ENCODE assay signal across 1 cellular context in genomic region chr7:148700693-148701092, GRCh38.
TF ChIP-seq lines count a peak whose summit lies in the region.

No MANE protein-coding gene starts in this region.

TF ChIP-seq in K562, 482 proteins besides CTCF, POLR2A, EP300 and RAD21 (continued from another document and continues in another):
- peak in 1 of 2 experiments; percentile 64 for TF ChIP-seq E2F6 (IDR thresholded peaks at IDR 0.05; ENCODE audit: borderline replicate concordance in 1 of 2, extremely low read depth in 1 of 2, insufficient read depth in 1 of 2, insufficient read length in 1 of 2, low read depth in 1 of 2, low read length in 1 of 2, poor library complexity in 1 of 2, severe bottlenecking in 1 of 2)
- TF ChIP-seq POU5F1 (IDR thresholded peaks at IDR 0.05; ENCODE audit: borderline replicate concordance, low read depth, low read length, partially characterized antibody) = peak; percentile 28
- 0 out of 2 replicates have a peak, but pooled peaks have one; percentile 20 for TF ChIP-seq ZNF766 (CRISPR knock-in tag; conservative IDR thresholded peaks at IDR 0.05)
- TF ChIP-seq KHSRP (IDR thresholded peaks at IDR 0.05) = no peak
- TF ChIP-seq LCOR (CRISPR knock-in tag; IDR thresholded peaks at IDR 0.05) = 0 out of 2 replicates have a peak, but pooled peaks have one; percentile 26
- no peak for TF ChIP-seq ZNF431 (CRISPR knock-in tag; IDR thresholded peaks at IDR 0.05)
- TF ChIP-seq ZNF316 (IDR thresholded peaks at IDR 0.05) = no peak
- TF ChIP-seq, protein P1, sequence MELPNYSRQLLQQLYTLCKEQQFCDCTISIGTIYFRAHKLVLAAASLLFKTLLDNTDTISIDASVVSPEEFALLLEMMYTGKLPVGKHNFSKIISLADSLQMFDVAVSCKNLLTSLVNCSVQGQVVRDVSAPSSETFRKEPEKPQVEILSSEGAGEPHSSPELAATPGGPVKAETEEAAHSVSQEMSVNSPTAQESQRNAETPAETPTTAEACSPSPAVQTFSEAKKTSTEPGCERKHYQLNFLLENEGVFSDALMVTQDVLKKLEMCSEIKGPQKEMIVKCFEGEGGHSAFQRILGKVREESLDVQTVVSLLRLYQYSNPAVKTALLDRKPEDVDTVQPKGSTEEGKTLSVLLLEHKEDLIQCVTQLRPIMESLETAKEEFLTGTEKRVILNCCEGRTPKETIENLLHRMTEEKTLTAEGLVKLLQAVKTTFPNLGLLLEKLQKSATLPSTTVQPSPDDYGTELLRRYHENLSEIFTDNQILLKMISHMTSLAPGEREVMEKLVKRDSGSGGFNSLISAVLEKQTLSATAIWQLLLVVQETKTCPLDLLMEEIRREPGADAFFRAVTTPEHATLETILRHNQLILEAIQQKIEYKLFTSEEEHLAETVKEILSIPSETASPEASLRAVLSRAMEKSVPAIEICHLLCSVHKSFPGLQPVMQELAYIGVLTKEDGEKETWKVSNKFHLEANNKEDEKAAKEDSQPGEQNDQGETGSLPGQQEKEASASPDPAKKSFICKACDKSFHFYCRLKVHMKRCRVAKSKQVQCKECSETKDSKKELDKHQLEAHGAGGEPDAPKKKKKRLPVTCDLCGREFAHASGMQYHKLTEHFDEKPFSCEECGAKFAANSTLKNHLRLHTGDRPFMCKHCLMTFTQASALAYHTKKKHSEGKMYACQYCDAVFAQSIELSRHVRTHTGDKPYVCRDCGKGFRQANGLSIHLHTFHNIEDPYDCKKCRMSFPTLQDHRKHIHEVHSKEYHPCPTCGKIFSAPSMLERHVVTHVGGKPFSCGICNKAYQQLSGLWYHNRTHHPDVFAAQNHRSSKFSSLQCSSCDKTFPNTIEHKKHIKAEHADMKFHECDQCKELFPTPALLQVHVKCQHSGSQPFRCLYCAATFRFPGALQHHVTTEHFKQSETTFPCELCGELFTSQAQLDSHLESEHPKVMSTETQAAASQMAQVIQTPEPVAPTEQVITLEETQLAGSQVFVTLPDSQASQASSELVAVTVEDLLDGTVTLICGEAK (IDR thresholded peaks at IDR 0.05) = no peak
- TF ChIP-seq, protein P1 (CRISPR knock-in tag; IDR thresholded peaks at IDR 0.05) = no peak
- no peak for TF ChIP-seq NFIX (CRISPR knock-in tag; IDR thresholded peaks at IDR 0.05; ENCODE audit: low read depth)
- TF ChIP-seq TCF3 (CRISPR knock-in tag; IDR thresholded peaks at IDR 0.05) = peak; percentile 16; the same call in 1 of the 2 replicates
- no peak for TF ChIP-seq MBD1 (CRISPR knock-in tag; IDR thresholded peaks at IDR 0.05)
- no peak for TF ChIP-seq HNRNPK (IDR thresholded peaks at IDR 0.05; ENCODE audit: low read depth, low read length, poor library complexity, severe bottlenecking)
- TF ChIP-seq NRF1 (conservative IDR thresholded peaks at IDR 0.05 in 1 of 2, IDR thresholded peaks at IDR 0.05 in 1 of 2) = peak; percentile 84 to 85
- no peak for TF ChIP-seq MCM2 (IDR thresholded peaks at IDR 0.05; ENCODE audit: low read depth)
- TF ChIP-seq, protein P2, sequence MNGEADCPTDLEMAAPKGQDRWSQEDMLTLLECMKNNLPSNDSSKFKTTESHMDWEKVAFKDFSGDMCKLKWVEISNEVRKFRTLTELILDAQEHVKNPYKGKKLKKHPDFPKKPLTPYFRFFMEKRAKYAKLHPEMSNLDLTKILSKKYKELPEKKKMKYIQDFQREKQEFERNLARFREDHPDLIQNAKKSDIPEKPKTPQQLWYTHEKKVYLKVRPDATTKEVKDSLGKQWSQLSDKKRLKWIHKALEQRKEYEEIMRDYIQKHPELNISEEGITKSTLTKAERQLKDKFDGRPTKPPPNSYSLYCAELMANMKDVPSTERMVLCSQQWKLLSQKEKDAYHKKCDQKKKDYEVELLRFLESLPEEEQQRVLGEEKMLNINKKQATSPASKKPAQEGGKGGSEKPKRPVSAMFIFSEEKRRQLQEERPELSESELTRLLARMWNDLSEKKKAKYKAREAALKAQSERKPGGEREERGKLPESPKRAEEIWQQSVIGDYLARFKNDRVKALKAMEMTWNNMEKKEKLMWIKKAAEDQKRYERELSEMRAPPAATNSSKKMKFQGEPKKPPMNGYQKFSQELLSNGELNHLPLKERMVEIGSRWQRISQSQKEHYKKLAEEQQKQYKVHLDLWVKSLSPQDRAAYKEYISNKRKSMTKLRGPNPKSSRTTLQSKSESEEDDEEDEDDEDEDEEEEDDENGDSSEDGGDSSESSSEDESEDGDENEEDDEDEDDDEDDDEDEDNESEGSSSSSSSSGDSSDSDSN (IDR thresholded peaks at IDR 0.05; ENCODE audit: borderline replicate concordance in 1 of 2, low read depth in 2 of 2, low read length in 2 of 2) = no peak
- peak; percentile 58 for TF ChIP-seq NKRF (IDR thresholded peaks at IDR 0.05; ENCODE audit: borderline replicate concordance)
- TF ChIP-seq HES1 (IDR thresholded peaks at IDR 0.05; ENCODE audit: low read depth) = no peak
- TF ChIP-seq, protein P3, sequence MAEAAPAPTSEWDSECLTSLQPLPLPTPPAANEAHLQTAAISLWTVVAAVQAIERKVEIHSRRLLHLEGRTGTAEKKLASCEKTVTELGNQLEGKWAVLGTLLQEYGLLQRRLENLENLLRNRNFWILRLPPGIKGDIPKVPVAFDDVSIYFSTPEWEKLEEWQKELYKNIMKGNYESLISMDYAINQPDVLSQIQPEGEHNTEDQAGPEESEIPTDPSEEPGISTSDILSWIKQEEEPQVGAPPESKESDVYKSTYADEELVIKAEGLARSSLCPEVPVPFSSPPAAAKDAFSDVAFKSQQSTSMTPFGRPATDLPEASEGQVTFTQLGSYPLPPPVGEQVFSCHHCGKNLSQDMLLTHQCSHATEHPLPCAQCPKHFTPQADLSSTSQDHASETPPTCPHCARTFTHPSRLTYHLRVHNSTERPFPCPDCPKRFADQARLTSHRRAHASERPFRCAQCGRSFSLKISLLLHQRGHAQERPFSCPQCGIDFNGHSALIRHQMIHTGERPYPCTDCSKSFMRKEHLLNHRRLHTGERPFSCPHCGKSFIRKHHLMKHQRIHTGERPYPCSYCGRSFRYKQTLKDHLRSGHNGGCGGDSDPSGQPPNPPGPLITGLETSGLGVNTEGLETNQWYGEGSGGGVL (CRISPR knock-in tag; IDR thresholded peaks at IDR 0.05) = no peak
- TF ChIP-seq ZNF224 (CRISPR knock-in tag; IDR thresholded peaks at IDR 0.05) = no peak
- TF ChIP-seq CHD2 (IDR thresholded peaks at IDR 0.05; ENCODE audit: low read depth, low read length) = peak; percentile 39; the same call in 1 of the 2 replicates
- TF ChIP-seq ZMIZ1 (IDR thresholded peaks at IDR 0.05; ENCODE audit: low read depth in 2 of 2, low read length in 2 of 2) = no peak
- TF ChIP-seq ZNF184 (CRISPR knock-in tag; IDR thresholded peaks at IDR 0.05) = no peak
- TF ChIP-seq HDAC6 (IDR thresholded peaks at IDR 0.05; ENCODE audit: low read depth, low read length) = no peak
- TF ChIP-seq, protein P4, sequence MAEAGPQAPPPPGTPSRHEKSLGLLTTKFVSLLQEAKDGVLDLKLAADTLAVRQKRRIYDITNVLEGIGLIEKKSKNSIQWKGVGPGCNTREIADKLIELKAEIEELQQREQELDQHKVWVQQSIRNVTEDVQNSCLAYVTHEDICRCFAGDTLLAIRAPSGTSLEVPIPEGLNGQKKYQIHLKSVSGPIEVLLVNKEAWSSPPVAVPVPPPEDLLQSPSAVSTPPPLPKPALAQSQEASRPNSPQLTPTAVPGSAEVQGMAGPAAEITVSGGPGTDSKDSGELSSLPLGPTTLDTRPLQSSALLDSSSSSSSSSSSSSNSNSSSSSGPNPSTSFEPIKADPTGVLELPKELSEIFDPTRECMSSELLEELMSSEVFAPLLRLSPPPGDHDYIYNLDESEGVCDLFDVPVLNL (CRISPR knock-in tag; IDR thresholded peaks at IDR 0.05; ENCODE audit: low read depth) = no peak
- no peak for TF ChIP-seq ZBTB7A (IDR thresholded peaks at IDR 0.05; ENCODE audit: borderline replicate concordance, control insufficient read depth, low read depth, low read length)
